In the genomic region with DNA sequence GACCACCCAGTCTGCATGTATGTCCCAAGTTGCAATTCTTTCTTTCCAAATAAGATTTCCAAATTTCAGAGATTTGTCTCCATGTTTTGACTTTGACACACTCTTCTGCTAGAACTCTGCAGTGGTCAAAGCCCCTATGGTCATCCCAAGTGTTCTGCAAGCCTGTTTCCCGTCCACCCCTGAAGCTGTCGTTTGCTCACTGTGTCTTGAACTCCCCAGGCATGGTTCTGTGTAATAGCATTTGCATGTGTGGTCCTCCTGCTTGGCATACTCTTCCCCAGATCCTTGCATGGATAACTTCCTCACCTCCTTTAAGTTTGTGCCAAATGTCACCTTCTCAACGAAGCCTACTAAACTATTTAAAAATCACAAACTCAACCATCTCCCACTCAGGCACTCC, we compare ENCODE assay signal across 7 cellular contexts.
"Had no signal": no experiment of that assay in that cellular context is flagged by ENCODE, and none has a peak within 500 bp of the region (broad histone marks: within the 10 kb centered on the region; RNA-seq: fewer than 3 reads in every experiment).

No MANE protein-coding gene starts in this region.

- H3K27ac ChIP-seq: HL-60 had no signal

- FAIRE-seq: H1, H54, HepG2 had no signal

- H3K27ac Mint-ChIP-seq: GM23338, H9 had no signal

- ATAC-seq: GM23338, HepG2 had no signal

- DNase-seq: H9, HCEC 1CT had no signal

- H2AFZ ChIP-seq: GM23338 had no signal

- H3K4me3 Mint-ChIP-seq: GM23338, H9 had no signal

- H3K4me3 ChIP-seq: GM23338 had no signal

- H3K4me2 ChIP-seq: GM23338 had no signal
